In genomic region chr10:30581779-30582380, GRCh38 we compare ENCODE assay signal across 1 cellular context.
TF ChIP-seq lines count a peak whose summit lies in the region.

No MANE protein-coding gene starts in this region.

TF ChIP-seq in GM23338, 12 proteins besides CTCF, POLR2A, EP300 and RAD21 (continued from another document):
- no peak for TF ChIP-seq ZNF462 (CRISPR knock-in tag; IDR thresholded peaks at IDR 0.05)
- TF ChIP-seq STAT1 (IDR thresholded peaks at IDR 0.05; ENCODE audit: unreplicated experiment), result no peak
- TF ChIP-seq CREB1 (CRISPR knock-in tag; IDR thresholded peaks at IDR 0.05; ENCODE audit: low read depth), result no peak
- no peak for TF ChIP-seq REST (IDR thresholded peaks at IDR 0.05; ENCODE audit: unreplicated experiment)
- TF ChIP-seq EZH2phosphoT487 (IDR thresholded peaks at IDR 0.05; ENCODE audit: unreplicated experiment), result no peak
- TF ChIP-seq ETS1 (IDR thresholded peaks at IDR 0.05), result no peak
